14 cellular contexts compared by ENCODE assay signal in genomic region chr5:151903243-151903653, GRCh38. TPM values are rescaled to one million over a fixed set of nuclear protein-coding genes. Genes with fewer than 3 reads are reported as not detected.
DNase-seq lines count a peak whose midpoint lies in the region; ATAC-seq and TF ChIP-seq lines count a peak whose summit lies in the region.
"Had no signal": no experiment of that assay in that cellular context is flagged by ENCODE, and none has a peak within 500 bp of the region (broad histone marks: within the 10 kb centered on the region; RNA-seq: fewer than 3 reads in every experiment).

No MANE protein-coding gene starts in this region.

- H3K27me3 ChIP-seq in NT2/D1 (ENCODE audit: insufficient read depth, insufficient read length), result peaks cover 80% of the 10 kb centered on the region
- peaks cover 4% of the 10 kb centered on the region for H3K27me3 ChIP-seq in transverse colon
- peaks cover 0 to 14% (median 0%) of the 10 kb centered on the region in 45 donors for H3K27me3 ChIP-seq in dorsolateral prefrontal cortex

- H3K4me3 ChIP-seq in NT2/D1 (ENCODE audit: insufficient read length, low read depth), result no peak overlapping the region
- no peak overlapping the region for H3K4me3 ChIP-seq in transverse colon
- H3K4me3 ChIP-seq in dorsolateral prefrontal cortex, result no peak overlapping the region

- in situ Hi-C loops in GM13976 (cut with MboI; ENCODE audit: low sequenced_read_pairs, unreplicated experiment), result no loop called here
- in situ Hi-C loops in transverse colon (cut with MboI; ENCODE audit: low pct_ligation_motif_present in 1 of 4, low pct_unique_long_range_greater_than_20kb in 1 of 4, low sequenced_read_pairs in 3 of 4), result no loop called here

- H3K9ac ChIP-seq in NT2/D1 (ENCODE audit: insufficient read length, low read depth), result no peak overlapping the region

- DNase-seq in GM13976 (ENCODE audit: low spot score) (peak; percentile 49), NT2/D1 (ENCODE audit: low read depth, low spot score) (peak; percentile 71), left lobe of liver (ENCODE audit: low spot score) (no peak), HCEC 1CT (no peak), transverse colon (no peak), dorsolateral prefrontal cortex (no peak)
- DNase-seq: activated CD4-positive, alpha-beta T cell treated with anti-CD3 and anti-CD28 coated beads, Interleukin-2, amount 50 U/mL, for 4 hours; aorta; erythroblast; stimulated activated CD4-positive, alpha-beta T cell treated with anti-CD3 and anti-CD28 coated beads, Interleukin-12 subunit alpha, Interleukin-12 subunit beta, amount 100 ng/mL, for 4 hours had no signal

- intact Hi-C loops in transverse colon (cut with DNase I; ENCODE audit: low total_unique reads) (no loop called here), dorsolateral prefrontal cortex (cut with DNase I) (no loop called here)

- H3K9me3 ChIP-seq in NT2/D1 (ENCODE audit: insufficient read depth, low read length) (no peaks in the 10 kb centered on the region), transverse colon (no peaks in the 10 kb centered on the region)

- H3K4me1 ChIP-seq in NT2/D1 (ENCODE audit: insufficient read depth, insufficient read length), result no peaks in the 10 kb centered on the region
- H3K4me1 ChIP-seq in transverse colon, result no peaks in the 10 kb centered on the region

- peak; percentile 83 for ATAC-seq in GM19468 (IDR thresholded peaks at IDR 0.05; ENCODE audit: extremely low read depth, unreplicated experiment)
- ATAC-seq in HG02981 (IDR thresholded peaks at IDR 0.05; ENCODE audit: unreplicated experiment), result peak; percentile 92
- ATAC-seq in left lobe of liver, result no peak

- TF ChIP-seq POLR2A in transverse colon (IDR thresholded peaks at IDR 0.05), result no peak

- no peak for TF ChIP-seq EP300 in transverse colon (IDR thresholded peaks at IDR 0.05; ENCODE audit: low read depth)

- 63 to 70% methylated on average over 2 of the region's 2 CpGs for WGBS in transverse colon (ENCODE audit: low coverage in 1 of 2), 2 donors

- H3K27ac ChIP-seq in transverse colon (no peak overlapping the region), dorsolateral prefrontal cortex (no peak overlapping the region)

- no peak for TF ChIP-seq CTCF in GM13976 (IDR thresholded peaks at IDR 0.05; ENCODE audit: borderline replicate concordance, control extremely low read depth, extremely low read depth, insufficient read depth, missing control alignments)
- no peak for TF ChIP-seq CTCF in transverse colon (IDR thresholded peaks at IDR 0.05)
- no peak for TF ChIP-seq CTCF in dorsolateral prefrontal cortex (IDR thresholded peaks at IDR 0.05 in 54 of 56, conservative IDR thresholded peaks at IDR 0.05 in 2 of 56; ENCODE audit: low read depth in 1 of 56, partially characterized antibody in 56 of 56)

- H3K36me3 ChIP-seq in NT2/D1 (ENCODE audit: insufficient read depth, insufficient read length, low read length) (no peaks in the 10 kb centered on the region), transverse colon (no peaks in the 10 kb centered on the region)

RNA-seq across cellular contexts. Expression of gene GLRA1, which starts 21.4 kb away (rescaled TPM):
- total RNA-seq in left lobe of liver (not detected), transverse colon (not detected), dorsolateral prefrontal cortex (1 to 10 TPM in 93 of 120 experiments, under 1 TPM in 24, not detected in 3; 0.38 to 5.0 (median 1.6) TPM)
- total RNA-seq: aorta, B cell, mononuclear cell had no signal

Comparison
In these comparisons a context has a peak if more than half of its experiments do, and no peak if none do; other contexts are left out.
1. DNase-seq: peak in GM13976 (single experiment) and NT2/D1 (single experiment); none in left lobe of liver (single experiment), HCEC 1CT (single experiment), transverse colon (single experiment) and dorsolateral prefrontal cortex (0 of 10).